15 cellular contexts compared by ENCODE assay signal in genomic region chr14:100893228-100893601, GRCh38. TPM values are rescaled to one million over a fixed set of nuclear protein-coding genes. Genes with fewer than 3 reads are reported as not detected.
"Had no signal": no experiment of that assay in that cellular context is flagged by ENCODE, and none has a peak within 500 bp of the region (broad histone marks: within the 10 kb centered on the region; RNA-seq: fewer than 3 reads in every experiment).

No MANE protein-coding gene starts in this region.

- DNase-seq: activated CD4-positive, alpha-beta T cell treated with anti-CD3 and anti-CD28 coated beads, Interleukin-2, amount 50 U/mL, for 4 hours; activated gamma-delta T cell; activated T-cell treated with anti-CD3 and anti-CD28 coated beads, Interleukin-2, amount 50 U/mL, for 24 hours; anterior cingulate cortex; hypothalamus; midbrain; naive B cell; thyroid gland had no signal

- ATAC-seq: activated CD4-positive, CD25-positive, alpha-beta regulatory T cell treated with anti-CD3 and anti-CD28 coated beads, Interleukin-2, amount 50 U/mL, for 24 hours had no signal

- H3K9me3 ChIP-seq: esophagus muscularis mucosa, thyroid gland had no signal

- H3K9me3 Mint-ChIP-seq: activated T-cell treated with anti-CD3 and anti-CD28 coated beads, Interleukin-2, amount 50 U/mL, for 24 hours; naive B cell had no signal

- H3K4me1 Mint-ChIP-seq: naive B cell had no signal

- H3K36me3 Mint-ChIP-seq: activated naive CD8-positive, alpha-beta T cell; naive B cell had no signal

- H3K27ac ChIP-seq: esophagus muscularis mucosa, thyroid gland had no signal

- H3K36me3 ChIP-seq: esophagus muscularis mucosa, thyroid gland had no signal

- H3K27ac Mint-ChIP-seq: activated naive CD8-positive, alpha-beta T cell; activated T-cell treated with anti-CD3 and anti-CD28 coated beads, Interleukin-2, amount 50 U/mL, for 24 hours; naive B cell had no signal

- H3K4me3 Mint-ChIP-seq: activated naive CD8-positive, alpha-beta T cell; activated T-cell treated with anti-CD3 and anti-CD28 coated beads, Interleukin-2, amount 50 U/mL, for 24 hours; naive B cell had no signal

- H3K4me1 ChIP-seq: thyroid gland had no signal

- H3K4me3 ChIP-seq: esophagus muscularis mucosa, lung, thyroid gland had no signal

- H3K27me3 ChIP-seq: thyroid gland had no signal

RNA-seq across cellular contexts. Expression of gene RTL1, which starts 10.3 kb away (rescaled TPM):
- total RNA-seq: bronchial epithelial cell, esophagus muscularis mucosa, fibroblast of villous mesenchyme, pulmonary artery endothelial cell, thyroid gland had no signal
